ENCODE assay signal across 22 cellular contexts in genomic region chr12:18446245-18446644, GRCh38.
A peak's percentile ranks its signal among the peaks of the same experiment; 100 is the strongest.
DNase-seq lines count a peak whose midpoint lies in the region; ATAC-seq and TF ChIP-seq lines count a peak whose summit lies in the region.
"Had no signal": no experiment of that assay in that cellular context is flagged by ENCODE, and none has a peak within 500 bp of the region (broad histone marks: within the 10 kb centered on the region; RNA-seq: fewer than 3 reads in every experiment).

No MANE protein-coding gene starts in this region.

- POLR2A ChIA-PET in WTC11 (lab: Charles Lee), result no interaction called here

- H2BK12ac ChIP-seq in H9 (ENCODE audit: insufficient read length, low read depth, low read length) (no peak overlapping the region), neuronal stem cell (ENCODE audit: low read length) (no peak overlapping the region)

- no peak overlapping the region for H3K9ac ChIP-seq in H9 (ENCODE audit: extremely low read depth, insufficient read length, low read length)
- no peak overlapping the region for H3K9ac ChIP-seq in neuronal stem cell (ENCODE audit: low read depth, low read length, poor library complexity)

- no peaks in the 10 kb centered on the region for H3K27me3 ChIP-seq in H9 (ENCODE audit: insufficient read depth, low read length)
- no peaks in the 10 kb centered on the region for H3K27me3 ChIP-seq in neuronal stem cell (ENCODE audit: control insufficient read depth in 3 of 3, insufficient read depth in 3 of 3, low read depth in 1 of 3, low read length in 3 of 3)
- H3K27me3 ChIP-seq: colonic mucosa, MG63 had no signal

- H3K4ac ChIP-seq in H9 (ENCODE audit: low read depth, low read length) (no peak overlapping the region), neuronal stem cell (ENCODE audit: low read length) (no peak overlapping the region)

- H3K9me3 Mint-ChIP-seq in H9, result peaks cover 16 to 18% of the 10 kb centered on the region in 2 experiments
- peaks cover 13% of the 10 kb centered on the region for H3K9me3 Mint-ChIP-seq in WTC11

- H3K18ac ChIP-seq in H9 (ENCODE audit: insufficient read length, low read depth, low read length) (no peak overlapping the region), neuronal stem cell (ENCODE audit: low read length) (no peak overlapping the region)

- no peaks in the 10 kb centered on the region for H4K20me1 ChIP-seq in H9 (ENCODE audit: control insufficient read depth, insufficient read depth, insufficient read length)

- no peak overlapping the region for H2AFZ ChIP-seq in H9 (ENCODE audit: low read length)
- peak overlapping the region; percentile 81 for H2AFZ ChIP-seq in neuronal stem cell (ENCODE audit: low read length)

- H2BK120ac ChIP-seq in H9 (ENCODE audit: low read depth, low read length, poor library complexity, severe bottlenecking), result no peak overlapping the region
- no peak overlapping the region for H2BK120ac ChIP-seq in neuronal stem cell (ENCODE audit: low read depth, low read length)

- H3K27ac Mint-ChIP-seq in H9 (peak overlapping the region; percentile 22 to 85 (median 44); a peak in 4 of 7 replicates), WTC11 (peak overlapping the region; percentile 75; the same call in 1 of the 2 replicates)
- H3K27ac Mint-ChIP-seq: activated naive CD8-positive, alpha-beta T cell treated with anti-CD3 and anti-CD28 coated beads for 36 hours; activated T-helper 1 cell treated with anti-CD3 and anti-CD28 coated beads, Interleukin-12 subunit alpha, Interleukin-12 subunit beta, Interleukin-2, Interleukin-4 antibody, amounts not matched to agents 30 ng/mL and 10 ng/mL and 1 ng/mL, durations not matched to agents 14 hours and 24 hours and 36 hours; brain; nephron progenitor cell; T-helper 2 cell treated with Interferon-gamma antibody and Interleukin-4, amounts not matched to agents 5 μg/mL and 100 μg/mL, for 36 hours had no signal

- DNase-seq in H9, result no peak
- DNase-seq in WTC11 (ENCODE audit: low spot score), result no peak
- no peak for DNase-seq in neuronal stem cell (ENCODE audit: low spot score)
- DNase-seq in SW480 (ENCODE audit: low spot score), result no peak
- DNase-seq: activated naive CD8-positive, alpha-beta T cell treated with anti-CD3 and anti-CD28 coated beads for 36 hours; colonic mucosa; GDM1; hypothalamus; kidney glomerular epithelial cell; MG63; NCI-H1694 treated with DMSO at 0.1 percent for 48 hours; nephron progenitor cell; SHP77 treated with DMSO at 0.1 percent for 48 hours; stimulated activated CD4-positive, alpha-beta T cell treated with anti-CD3 and anti-CD28 coated beads, Interleukin-4, amount 100 ng/mL, for 4 hours; substantia nigra had no signal

- H3K79me2 ChIP-seq in H9 (ENCODE audit: insufficient read depth, low read length), result no peaks in the 10 kb centered on the region

- H3T11ph ChIP-seq in H9 (ENCODE audit: low read length), result no peak overlapping the region

- H2AK5ac ChIP-seq in H9 (ENCODE audit: insufficient read length, low read length), result no peak overlapping the region
- H2AK5ac ChIP-seq in neuronal stem cell (ENCODE audit: low read depth, low read length), result no peak overlapping the region

- H3K4me3 Mint-ChIP-seq in H9, result no peak overlapping the region
- no peak overlapping the region for H3K4me3 Mint-ChIP-seq in WTC11
- H3K4me3 Mint-ChIP-seq: activated naive CD8-positive, alpha-beta T cell treated with anti-CD3 and anti-CD28 coated beads for 36 hours; activated T-helper 1 cell treated with anti-CD3 and anti-CD28 coated beads, Interleukin-12 subunit alpha, Interleukin-12 subunit beta, Interleukin-2, Interleukin-4 antibody, amounts not matched to agents 30 ng/mL and 10 ng/mL and 1 ng/mL, durations not matched to agents 14 hours and 24 hours and 36 hours; brain; nephron progenitor cell; T-helper 2 cell treated with Interferon-gamma antibody and Interleukin-4, amounts not matched to agents 5 μg/mL and 100 μg/mL, for 36 hours had no signal

- H3K9me3 ChIP-seq in H9 (ENCODE audit: control insufficient read depth, low read depth, low read length), result no peaks in the 10 kb centered on the region
- H3K9me3 ChIP-seq in neuronal stem cell (replicated peaks in 1 of 2; ENCODE audit: control insufficient read depth in 2 of 2, insufficient read depth in 1 of 2, low read depth in 1 of 2, low read length in 2 of 2), result no peaks in the 10 kb centered on the region
- H3K9me3 ChIP-seq: colonic mucosa, MG63 had no signal

- H4K91ac ChIP-seq in H9 (ENCODE audit: insufficient read length, low read depth, low read length) (no peak overlapping the region), neuronal stem cell (ENCODE audit: low read depth, low read length, poor library complexity) (no peak overlapping the region)

- H3K36me3 ChIP-seq in neuronal stem cell (replicated peaks in 1 of 2; ENCODE audit: control insufficient read depth in 2 of 2, insufficient read depth in 2 of 2, low read length in 2 of 2), result no peaks in the 10 kb centered on the region
- H3K36me3 ChIP-seq: colonic mucosa, MG63 had no signal

- no peak overlapping the region for H3K14ac ChIP-seq in H9 (ENCODE audit: insufficient read depth, low read length)
- H3K14ac ChIP-seq in neuronal stem cell (ENCODE audit: low read length), result no peak overlapping the region

- TF ChIP-seq CTCF in H9 (conservative IDR thresholded peaks at IDR 0.05) (no peak), WTC11 (IDR thresholded peaks at IDR 0.05) (no peak)

- no peaks in the 10 kb centered on the region for H3K27me3 Mint-ChIP-seq in H9 (ENCODE audit: low read depth)
- H3K27me3 Mint-ChIP-seq in WTC11 (ENCODE audit: low read depth), result no peaks in the 10 kb centered on the region; the same call in 1 of the 2 replicates
- H3K27me3 Mint-ChIP-seq: activated naive CD8-positive, alpha-beta T cell treated with anti-CD3 and anti-CD28 coated beads for 36 hours had no signal

- H3K4me1 Mint-ChIP-seq in H9, result peaks cover 9 to 10% of the 10 kb centered on the region in 2 experiments
- H3K4me1 Mint-ChIP-seq in WTC11, result peaks cover 6% of the 10 kb centered on the region
- H3K4me1 Mint-ChIP-seq: activated naive CD8-positive, alpha-beta T cell treated with anti-CD3 and anti-CD28 coated beads for 36 hours; nephron progenitor cell had no signal

- H3K79me1 ChIP-seq in H9 (ENCODE audit: insufficient read depth, low read depth, low read length, poor library complexity, severe bottlenecking) (no peaks in the 10 kb centered on the region), neuronal stem cell (ENCODE audit: low read depth, low read length) (no peaks in the 10 kb centered on the region)

- no peak overlapping the region for H2BK20ac ChIP-seq in H9 (ENCODE audit: low read depth, low read length, poor library complexity, severe bottlenecking)

- H3K4me3 ChIP-seq in neuronal stem cell (ENCODE audit: low read length in 2 of 2), result no peak overlapping the region
- H3K4me3 ChIP-seq: colonic mucosa, MG63 had no signal

- H3K27ac ChIP-seq in H9 (ENCODE audit: insufficient read length, low read depth, low read length) (no peak overlapping the region), neuronal stem cell (replicated peaks; ENCODE audit: low read length) (no peak overlapping the region)
- H3K27ac ChIP-seq: colonic mucosa had no signal

- no peak overlapping the region for H3K56ac ChIP-seq in H9 (ENCODE audit: insufficient read length, low read depth, low read length)

- ATAC-seq in GM18519 (IDR thresholded peaks at IDR 0.05; ENCODE audit: low FRiP score, unreplicated experiment), result peak; percentile 64
- ATAC-seq in WTC11, result peak; percentile 79
- ATAC-seq in GM18498 (IDR thresholded peaks at IDR 0.05; ENCODE audit: unreplicated experiment), result no peak
- no peak for ATAC-seq in HG03460 (IDR thresholded peaks at IDR 0.05; ENCODE audit: unreplicated experiment)
- ATAC-seq: activated CD4-positive, CD25-positive, alpha-beta regulatory T cell treated with anti-CD3 and anti-CD28 coated beads, Interleukin-2, amount 50 U/mL, for 24 hours had no signal

- H3K4me1 ChIP-seq in H9 (ENCODE audit: insufficient read depth, low read length) (no peaks in the 10 kb centered on the region), neuronal stem cell (ENCODE audit: control insufficient read depth in 2 of 2, insufficient read depth in 1 of 2, low read depth in 1 of 2, low read length in 2 of 2) (no peaks in the 10 kb centered on the region)
- H3K4me1 ChIP-seq: colonic mucosa had no signal

- no peak overlapping the region for H4K8ac ChIP-seq in H9 (replicated peaks; ENCODE audit: insufficient read length, low read depth, low read length)
- H4K8ac ChIP-seq in neuronal stem cell (ENCODE audit: low read depth, low read length), result no peak overlapping the region

- no peak overlapping the region for H3K4me2 ChIP-seq in H9 (ENCODE audit: insufficient read depth, insufficient read length, low read length)
- H3K4me2 ChIP-seq in neuronal stem cell (ENCODE audit: insufficient read depth, low read length, poor library complexity, severe bottlenecking), result no peak overlapping the region

- peaks cover 3 to 21% (median 9%) of the 10 kb centered on the region in 3 experiments for H3K36me3 Mint-ChIP-seq in H9 (ENCODE audit: insufficient read depth in 1 of 3, low read depth in 3 of 3)
- H3K36me3 Mint-ChIP-seq in WTC11, result no peaks in the 10 kb centered on the region
- H3K36me3 Mint-ChIP-seq: activated naive CD8-positive, alpha-beta T cell treated with anti-CD3 and anti-CD28 coated beads for 36 hours; brain had no signal

- H4K5ac ChIP-seq in H9 (ENCODE audit: insufficient read length, low read depth, low read length), result no peak overlapping the region

- no peaks in the 10 kb centered on the region for H3K23me2 ChIP-seq in H9 (ENCODE audit: insufficient read length, low read depth, low read length, poor library complexity, severe bottlenecking)

- H2BK15ac ChIP-seq in H9 (ENCODE audit: low read depth, low read length) (no peak overlapping the region), neuronal stem cell (ENCODE audit: low read length) (no peak overlapping the region)

- CTCF ChIA-PET in WTC11 (lab: Charles Lee), result no interaction called here

- no CpG with 5 or more reads among the region's 3 CpGs for WGBS in H9 (ENCODE audit: extremely low coverage, insufficient read length, low lambda C conversion rate)
- no CpG with 5 or more reads among the region's 3 CpGs for WGBS in neuronal stem cell (ENCODE audit: extremely low coverage in 2 of 2, insufficient read length in 2 of 2, insufficient replicate concordance in 1 of 2), 2 donors

- no peak overlapping the region for H2BK5ac ChIP-seq in H9 (ENCODE audit: insufficient read length, low read length)
- H2BK5ac ChIP-seq in neuronal stem cell (ENCODE audit: low read length), result no peak overlapping the region

- no peak overlapping the region for H3K23ac ChIP-seq in H9 (ENCODE audit: insufficient read length, low read depth, low read length)
- no peak overlapping the region for H3K23ac ChIP-seq in neuronal stem cell (ENCODE audit: low read depth, low read length, poor library complexity)

Comparison
In these comparisons a context has a peak if more than half of its experiments do, and no peak if none do; other contexts are left out.
1. ATAC-seq: peak in GM18519 (single experiment) and WTC11 (single experiment); none in GM18498 (single experiment) and HG03460 (single experiment).